9 cellular contexts compared by ENCODE assay signal in the genomic region with DNA sequence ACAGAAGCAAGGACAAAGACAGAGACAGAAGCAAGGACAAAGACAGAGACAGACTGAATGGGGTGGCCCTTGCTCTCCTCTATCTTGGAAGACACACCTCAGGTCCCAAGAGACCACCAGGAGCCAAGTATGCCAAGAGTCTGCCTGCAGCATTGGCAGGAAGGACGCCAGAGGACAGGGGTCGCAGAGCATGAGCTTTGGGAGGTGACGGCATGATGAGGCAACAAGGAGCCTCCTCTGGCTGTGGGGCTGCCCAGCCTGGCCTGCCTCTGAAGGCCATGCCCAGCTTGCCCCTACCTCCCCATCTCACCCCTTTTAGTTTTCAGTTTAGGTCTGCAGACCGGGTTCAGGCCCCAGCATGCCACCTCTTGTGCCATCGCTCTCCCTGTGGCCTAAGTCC. TPM values are rescaled to one million over a fixed set of nuclear protein-coding genes. Genes with fewer than 3 reads are reported as not detected.
DNase-seq lines count a peak whose midpoint lies in the region; ATAC-seq and TF ChIP-seq lines count a peak whose summit lies in the region.
"Had no signal": no experiment of that assay in that cellular context is flagged by ENCODE, and none has a peak within 500 bp of the region (broad histone marks: within the 10 kb centered on the region; RNA-seq: fewer than 3 reads in every experiment).

No MANE protein-coding gene starts in this region.

- no peak for DNase-seq in activated naive CD8-positive, alpha-beta T cell treated with anti-CD3 and anti-CD28 coated beads, Interleukin-2, amount 10 ng/mL, durations not matched to agents 7 days and 5 days
- DNase-seq in activated naive CD8-positive, alpha-beta T cell treated with anti-CD3 and anti-CD28 coated beads for 36 hours: no peak
- DNase-seq in esophagus muscularis mucosa (ENCODE audit: extremely low spot score) (no peak), NCI-H2081 (lab: John Stamatoyannopoulos, UW) (no peak), NCI-H446 (lab: John Stamatoyannopoulos, UW) (no peak), T-helper 1 cell (no peak)

- H3K4me1 ChIP-seq in esophagus muscularis mucosa: peaks cover 71 to 99% (median 90%) of the 10 kb centered on the region in 4 donors
- no peaks in the 10 kb centered on the region for H3K4me1 ChIP-seq in urinary bladder (ENCODE audit: insufficient read depth)

- peak overlapping the region; percentile 40 for H3K27ac Mint-ChIP-seq in activated naive CD8-positive, alpha-beta T cell treated with anti-CD3 and anti-CD28 coated beads, Interleukin-2, amount 10 ng/mL, durations not matched to agents 7 days and 5 days
- no peak overlapping the region for H3K27ac Mint-ChIP-seq in activated naive CD8-positive, alpha-beta T cell treated with anti-CD3 and anti-CD28 coated beads for 36 hours
- peak overlapping the region; percentile 97 to 99 (median 97) for H3K27ac Mint-ChIP-seq in nephron
- H3K27ac Mint-ChIP-seq: dendritic cell treated with granulocyte-macrophage colony-stimulating factor and Interleukin-4, amounts not matched to agents 40 ng/mL and 50 ng/mL, for 4 days had no signal

- peak overlapping the region; percentile 18 to 46 (median 32) for H3K4me3 ChIP-seq in esophagus muscularis mucosa
- no peak overlapping the region for H3K4me3 ChIP-seq in urinary bladder (ENCODE audit: low read depth, low read length)

- H3K27me3 ChIP-seq in esophagus muscularis mucosa: no peaks in the 10 kb centered on the region

- POLR2A ChIA-PET in activated naive CD8-positive, alpha-beta T cell treated with anti-CD3 and anti-CD28 coated beads, Interleukin-2, amount 10 ng/mL, durations not matched to agents 7 days and 5 days (lab: Charles Lee): no interaction called here

- peaks cover 6% of the 10 kb centered on the region for H3K4me1 Mint-ChIP-seq in activated naive CD8-positive, alpha-beta T cell treated with anti-CD3 and anti-CD28 coated beads, Interleukin-2, amount 10 ng/mL, durations not matched to agents 7 days and 5 days
- peaks cover 2% of the 10 kb centered on the region for H3K4me1 Mint-ChIP-seq in activated naive CD8-positive, alpha-beta T cell treated with anti-CD3 and anti-CD28 coated beads for 36 hours
- H3K4me1 Mint-ChIP-seq in nephron: peaks cover 77% of the 10 kb centered on the region

- H3K9me3 ChIP-seq in esophagus muscularis mucosa: no peaks in the 10 kb centered on the region

- peaks cover 11% of the 10 kb centered on the region for H3K36me3 Mint-ChIP-seq in activated naive CD8-positive, alpha-beta T cell treated with anti-CD3 and anti-CD28 coated beads, Interleukin-2, amount 10 ng/mL, durations not matched to agents 7 days and 5 days
- H3K36me3 Mint-ChIP-seq in activated naive CD8-positive, alpha-beta T cell treated with anti-CD3 and anti-CD28 coated beads for 36 hours: no peaks in the 10 kb centered on the region
- peaks cover 29% of the 10 kb centered on the region for H3K36me3 Mint-ChIP-seq in nephron (ENCODE audit: low read depth)

- H3K27ac ChIP-seq in esophagus muscularis mucosa (replicated peaks in 1 of 4): peak overlapping the region; percentile 81 to 90 (median 83)
- peak overlapping the region; percentile 50 for H3K27ac ChIP-seq in urinary bladder (ENCODE audit: low read depth)

- WGBS in esophagus muscularis mucosa: 47% methylated on average over 4 of the region's 5 CpGs
- WGBS in urinary bladder: 62% methylated on average over 5 of the region's 5 CpGs

- H3K27me3 Mint-ChIP-seq in activated naive CD8-positive, alpha-beta T cell treated with anti-CD3 and anti-CD28 coated beads, Interleukin-2, amount 10 ng/mL, durations not matched to agents 7 days and 5 days: no peaks in the 10 kb centered on the region
- no peaks in the 10 kb centered on the region for H3K27me3 Mint-ChIP-seq in activated naive CD8-positive, alpha-beta T cell treated with anti-CD3 and anti-CD28 coated beads for 36 hours
- H3K27me3 Mint-ChIP-seq in nephron (ENCODE audit: low read depth): no peaks in the 10 kb centered on the region

- H3K36me3 ChIP-seq in esophagus muscularis mucosa: peaks cover 6 to 36% (median 29%) of the 10 kb centered on the region in 4 donors
- H3K36me3 ChIP-seq in urinary bladder (ENCODE audit: insufficient read depth): no peaks in the 10 kb centered on the region

- H3K9me3 Mint-ChIP-seq in activated naive CD8-positive, alpha-beta T cell treated with anti-CD3 and anti-CD28 coated beads, Interleukin-2, amount 10 ng/mL, durations not matched to agents 7 days and 5 days: no peaks in the 10 kb centered on the region
- no peaks in the 10 kb centered on the region for H3K9me3 Mint-ChIP-seq in activated naive CD8-positive, alpha-beta T cell treated with anti-CD3 and anti-CD28 coated beads for 36 hours
- H3K9me3 Mint-ChIP-seq in nephron: no peaks in the 10 kb centered on the region
- H3K9me3 Mint-ChIP-seq: dendritic cell treated with granulocyte-macrophage colony-stimulating factor and Interleukin-4, amounts not matched to agents 40 ng/mL and 50 ng/mL, for 4 days had no signal

- intact Hi-C loops in esophagus muscularis mucosa (cut with DNase I): loop anchor here (10.0 kb wide), 1 partner anchor 307 kb away; the partner anchor contains the start of gene RPS14

- ATAC-seq in activated naive CD8-positive, alpha-beta T cell treated with anti-CD3 and anti-CD28 coated beads, Interleukin-2, amount 10 ng/mL, durations not matched to agents 7 days and 5 days (ENCODE audit: low read depth): no peak

- TF ChIP-seq EP300 in esophagus muscularis mucosa (IDR thresholded peaks at IDR 0.05): no peak

- TF ChIP-seq CTCF in esophagus muscularis mucosa (IDR thresholded peaks at IDR 0.05) (no peak), nephron (IDR thresholded peaks at IDR 0.05; ENCODE audit: unreplicated experiment in 3 of 3) (no peak)

- TF ChIP-seq POLR2A in esophagus muscularis mucosa (IDR thresholded peaks at IDR 0.05; ENCODE audit: low read depth): no peak

- no peak overlapping the region for H3K4me3 Mint-ChIP-seq in activated naive CD8-positive, alpha-beta T cell treated with anti-CD3 and anti-CD28 coated beads, Interleukin-2, amount 10 ng/mL, durations not matched to agents 7 days and 5 days
- no peak overlapping the region for H3K4me3 Mint-ChIP-seq in activated naive CD8-positive, alpha-beta T cell treated with anti-CD3 and anti-CD28 coated beads for 36 hours
- H3K4me3 Mint-ChIP-seq in nephron: peak overlapping the region; percentile 67 to 75 (median 72)
- H3K4me3 Mint-ChIP-seq: dendritic cell treated with granulocyte-macrophage colony-stimulating factor and Interleukin-4, amounts not matched to agents 40 ng/mL and 50 ng/mL, for 4 days had no signal

RNA-seq across cellular contexts. Expression of gene PDGFRB, which starts 17.6 kb away (rescaled TPM):
- total RNA-seq in activated naive CD8-positive, alpha-beta T cell treated with anti-CD3 and anti-CD28 coated beads, Interleukin-2, amount 10 ng/mL, durations not matched to agents 7 days and 5 days: 10 to 100 TPM; 33.4 to 41.5 TPM
- 1 to 10 TPM; 1.1 to 1.5 TPM for total RNA-seq in activated naive CD8-positive, alpha-beta T cell treated with anti-CD3 and anti-CD28 coated beads for 36 hours
- total RNA-seq in esophagus muscularis mucosa (100 to 1,000 TPM in 2 of 4 donors, 10 to 100 TPM in 2; 83.1 to 219 (median 141) TPM), urinary bladder (112 TPM)
- polyA plus RNA-seq in urinary bladder: 79.4 TPM

RNA-seq across cellular contexts. Expression of gene CDX1, which starts 28.6 kb away (rescaled TPM):
- not detected for total RNA-seq in activated naive CD8-positive, alpha-beta T cell treated with anti-CD3 and anti-CD28 coated beads, Interleukin-2, amount 10 ng/mL, durations not matched to agents 7 days and 5 days
- not detected for total RNA-seq in activated naive CD8-positive, alpha-beta T cell treated with anti-CD3 and anti-CD28 coated beads for 36 hours
- under 1 TPM in 1 of 4 donors, not detected in 3; 0.23 TPM for total RNA-seq in esophagus muscularis mucosa
- total RNA-seq in urinary bladder: 0.21 TPM
- polyA plus RNA-seq in urinary bladder: not detected

RNA-seq across cellular contexts. Expression of gene CSF1R, which starts 51.6 kb away (rescaled TPM):
- total RNA-seq in activated naive CD8-positive, alpha-beta T cell treated with anti-CD3 and anti-CD28 coated beads, Interleukin-2, amount 10 ng/mL, durations not matched to agents 7 days and 5 days: 1 to 10 TPM; 3.4 to 3.6 TPM
- not detected for total RNA-seq in activated naive CD8-positive, alpha-beta T cell treated with anti-CD3 and anti-CD28 coated beads for 36 hours
- total RNA-seq in esophagus muscularis mucosa: 10 to 100 TPM; 24.9 to 51.7 (median 31.5) TPM
- 24.5 TPM for total RNA-seq in urinary bladder
- 15.8 TPM for polyA plus RNA-seq in urinary bladder

RNA-seq across cellular contexts. Expression of gene SLC6A7, which starts 51.9 kb away (rescaled TPM):
- not detected for total RNA-seq in activated naive CD8-positive, alpha-beta T cell treated with anti-CD3 and anti-CD28 coated beads, Interleukin-2, amount 10 ng/mL, durations not matched to agents 7 days and 5 days
- not detected for total RNA-seq in activated naive CD8-positive, alpha-beta T cell treated with anti-CD3 and anti-CD28 coated beads for 36 hours
- not detected for total RNA-seq in esophagus muscularis mucosa
- total RNA-seq in urinary bladder: not detected
- polyA plus RNA-seq in urinary bladder: 0.01 TPM

Comparison
In these comparisons a context has a peak if more than half of its experiments do, and no peak if none do; other contexts are left out.
1. RNA of gene PDGFRB, which starts 17.6 kb away (total RNA-seq): 83.1 to 219 TPM in esophagus muscularis mucosa, 112 TPM in urinary bladder (single experiment) and 33.4 to 41.5 TPM in activated naive CD8-positive, alpha-beta T cell treated with anti-CD3 and anti-CD28 coated beads, Interleukin-2, amount 10 ng/mL, durations not matched to agents 7 days and 5 days; 1.1 to 1.5 TPM in activated naive CD8-positive, alpha-beta T cell treated with anti-CD3 and anti-CD28 coated beads for 36 hours; every median in the first group is over 10 times any median in the second.
2. RNA of gene CSF1R, which starts 51.6 kb away (total RNA-seq): 24.9 to 51.7 TPM in esophagus muscularis mucosa, 24.5 TPM in urinary bladder (single experiment) and 3.4 to 3.6 TPM in activated naive CD8-positive, alpha-beta T cell treated with anti-CD3 and anti-CD28 coated beads, Interleukin-2, amount 10 ng/mL, durations not matched to agents 7 days and 5 days; not detected in activated naive CD8-positive, alpha-beta T cell treated with anti-CD3 and anti-CD28 coated beads for 36 hours; every median in the first group is over 4 times any median in the second.
3. H3K4me3 Mint-ChIP-seq: peak in nephron (3 of 3); none in activated naive CD8-positive, alpha-beta T cell treated with anti-CD3 and anti-CD28 coated beads, Interleukin-2, amount 10 ng/mL, durations not matched to agents 7 days and 5 days (single experiment) and activated naive CD8-positive, alpha-beta T cell treated with anti-CD3 and anti-CD28 coated beads for 36 hours (single experiment).